Comparison of ENCODE assay signal across 12 cellular contexts in the genomic region with DNA sequence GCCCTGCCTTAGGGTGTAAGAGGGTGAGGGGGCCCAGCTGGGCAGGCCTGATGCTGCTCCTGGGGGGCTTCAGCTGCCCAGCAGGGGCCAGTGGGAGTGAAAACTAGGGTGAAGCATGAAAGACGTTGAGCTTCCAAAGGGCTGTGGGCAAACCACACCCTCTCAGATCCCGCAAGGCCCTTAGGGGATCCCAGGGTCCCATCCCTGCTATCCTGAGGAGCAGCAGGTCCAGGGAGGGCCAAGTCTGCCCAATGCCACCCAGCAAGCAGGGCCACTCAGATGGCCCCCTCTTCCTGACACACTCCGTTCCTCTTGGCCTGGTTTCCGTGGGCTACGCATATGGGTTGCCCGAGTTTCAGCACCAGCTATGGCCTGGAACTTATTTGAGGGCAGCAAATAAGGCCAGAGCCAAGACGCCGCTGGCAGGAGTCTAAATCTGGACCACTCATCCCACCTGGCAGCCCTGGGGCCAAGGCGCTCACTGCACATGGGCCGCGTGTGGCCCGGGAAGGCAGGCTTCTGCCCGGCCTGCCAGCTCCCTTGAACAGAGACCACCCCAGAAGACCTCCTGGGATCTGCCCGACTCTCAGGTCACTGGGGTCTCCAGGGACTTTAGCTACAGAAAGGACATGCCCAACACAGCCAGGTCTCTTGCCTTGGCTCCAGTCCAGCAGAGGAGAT. TPM values are rescaled to one million over a fixed set of nuclear protein-coding genes. Genes with fewer than 3 reads are reported as not detected.
DNase-seq lines count a peak whose midpoint lies in the region; ATAC-seq and TF ChIP-seq lines count a peak whose summit lies in the region.
"Had no signal": no experiment of that assay in that cellular context is flagged by ENCODE, and none has a peak within 500 bp of the region (broad histone marks: within the 10 kb centered on the region; RNA-seq: fewer than 3 reads in every experiment).

No MANE protein-coding gene starts in this region.

- peak overlapping the region; percentile 44 for H3K27ac Mint-ChIP-seq in activated T-helper 17 cell treated with anti-CD3 and anti-CD28 coated beads, Interleukin-2, amount 50 U/mL, for 72 hours
- H3K27ac Mint-ChIP-seq in naive thymus-derived CD4-positive, alpha-beta T cell = peak overlapping the region; percentile 40 to 90 (median 86)

- in situ Hi-C loops in G401 (cut with HindIII; ENCODE audit: low sequenced_read_pairs) = loop anchor here (5.0 kb wide), 1 partner anchor 53 kb away; no protein-coding TSS in a partner anchor

- no peak for ATAC-seq in activated T-helper 17 cell treated with anti-CD3 and anti-CD28 coated beads, Interleukin-2, amount 50 U/mL, for 72 hours (replicated peaks)
- no peak for ATAC-seq in naive thymus-derived CD4-positive, alpha-beta T cell
- ATAC-seq in upper lobe of right lung = no peak
- ATAC-seq in HG03571 (IDR thresholded peaks at IDR 0.05; ENCODE audit: unreplicated experiment) = no peak

- peak overlapping the region; percentile 53 for H3K27ac ChIP-seq in naive thymus-derived CD4-positive, alpha-beta T cell (ENCODE audit: low read depth, low read length)
- H3K27ac ChIP-seq in upper lobe of right lung = no peak overlapping the region

- H3K4me1 Mint-ChIP-seq in activated T-helper 17 cell treated with anti-CD3 and anti-CD28 coated beads, Interleukin-2, amount 50 U/mL, for 72 hours = peaks cover 39% of the 10 kb centered on the region
- H3K4me1 Mint-ChIP-seq in naive thymus-derived CD4-positive, alpha-beta T cell = peaks cover 52 to 76% (median 71%) of the 10 kb centered on the region in 7 donors

- intact Hi-C loops in naive thymus-derived CD4-positive, alpha-beta T cell (cut with micrococcal nuclease) = loop anchor here (5.0 to 10.0 kb wide), 3 partner anchors 48 to 1368 kb away; a partner anchor contains a TSS
- intact Hi-C loops in upper lobe of right lung (cut with DNase I) = no loop called here

- peak overlapping the region; percentile 89 for H3K4me3 Mint-ChIP-seq in activated T-helper 17 cell treated with anti-CD3 and anti-CD28 coated beads, Interleukin-2, amount 50 U/mL, for 72 hours
- H3K4me3 Mint-ChIP-seq in naive thymus-derived CD4-positive, alpha-beta T cell = peak overlapping the region; percentile 76 to 92 (median 88)

- H3K36me3 ChIP-seq in naive thymus-derived CD4-positive, alpha-beta T cell (ENCODE audit: control insufficient read depth in 2 of 3, insufficient read depth in 3 of 3, low read length in 3 of 3) = peaks cover 0 to 47% (median 0%) of the 10 kb centered on the region in 3 experiments
- H3K36me3 ChIP-seq in upper lobe of right lung = no peaks in the 10 kb centered on the region
- H3K36me3 ChIP-seq: HAP-1 had no signal

- no peaks in the 10 kb centered on the region for H3K27me3 Mint-ChIP-seq in activated T-helper 17 cell treated with anti-CD3 and anti-CD28 coated beads, Interleukin-2, amount 50 U/mL, for 72 hours
- no peaks in the 10 kb centered on the region for H3K27me3 Mint-ChIP-seq in naive thymus-derived CD4-positive, alpha-beta T cell

- H3K36me3 Mint-ChIP-seq in activated T-helper 17 cell treated with anti-CD3 and anti-CD28 coated beads, Interleukin-2, amount 50 U/mL, for 72 hours (ENCODE audit: low read depth) = peaks cover 36% of the 10 kb centered on the region
- H3K36me3 Mint-ChIP-seq in naive thymus-derived CD4-positive, alpha-beta T cell = peaks cover 0 to 12% (median 0%) of the 10 kb centered on the region in 5 donors

- CTCF ChIA-PET in naive thymus-derived CD4-positive, alpha-beta T cell (lab: Charles Lee) = interaction anchor here (0.6 to 1.2 kb wide), 4 partner anchors 10 to 40 kb away, joined by 3 read pairs; no protein-coding TSS in a partner anchor

- H3K9me3 ChIP-seq in naive thymus-derived CD4-positive, alpha-beta T cell (ENCODE audit: control insufficient read depth in 2 of 3, low read length in 3 of 3) = no peaks in the 10 kb centered on the region
- no peaks in the 10 kb centered on the region for H3K9me3 ChIP-seq in upper lobe of right lung
- H3K9me3 ChIP-seq: HAP-1 had no signal

- no peak overlapping the region for H3K4me3 ChIP-seq in naive thymus-derived CD4-positive, alpha-beta T cell (ENCODE audit: low read length)
- no peak overlapping the region for H3K4me3 ChIP-seq in upper lobe of right lung
- H3K4me3 ChIP-seq: HAP-1, skin epidermis had no signal

- H3K9me3 Mint-ChIP-seq in activated T-helper 17 cell treated with anti-CD3 and anti-CD28 coated beads, Interleukin-2, amount 50 U/mL, for 72 hours = no peaks in the 10 kb centered on the region
- H3K9me3 Mint-ChIP-seq in naive thymus-derived CD4-positive, alpha-beta T cell = no peaks in the 10 kb centered on the region

- no peak for TF ChIP-seq CTCF in upper lobe of right lung (IDR thresholded peaks at IDR 0.05)

- no peaks in the 10 kb centered on the region for H3K27me3 ChIP-seq in naive thymus-derived CD4-positive, alpha-beta T cell (ENCODE audit: control insufficient read depth in 2 of 2, insufficient read depth in 2 of 2, low read length in 2 of 2)
- H3K27me3 ChIP-seq in upper lobe of right lung = peaks cover 8% of the 10 kb centered on the region

- POLR2A ChIA-PET in naive thymus-derived CD4-positive, alpha-beta T cell (lab: Charles Lee) = interaction anchor here (1.1 kb wide), 1 partner anchor 10 kb away, joined by 3 read pairs; no protein-coding TSS in a partner anchor

- DNase-seq in NCI-H510A treated with DMSO at 0.1 percent for 48 hours (lab: John Stamatoyannopoulos, UW) (peak; percentile 68), NCI-H510A (lab: John Stamatoyannopoulos, UW) (no peak), G401 (ENCODE audit: low spot score) (peak; percentile 9), NCI-H345 (lab: John Stamatoyannopoulos, UW) (no peak), upper lobe of right lung (no peak)
- no peak for DNase-seq in naive thymus-derived CD4-positive, alpha-beta T cell
- DNase-seq: islet precursor cell had no signal

- peaks cover 43 to 52% of the 10 kb centered on the region in 2 donors for H3K4me1 ChIP-seq in naive thymus-derived CD4-positive, alpha-beta T cell (ENCODE audit: control insufficient read depth in 2 of 2, insufficient read depth in 2 of 2, low read length in 2 of 2)
- peaks cover 45% of the 10 kb centered on the region for H3K4me1 ChIP-seq in upper lobe of right lung
- H3K4me1 ChIP-seq: HAP-1 had no signal

RNA-seq across cellular contexts. Expression of a gene that starts 4.2 kb away (rescaled TPM):
- 4.2 and 4.5 TPM in 2 replicates for total RNA-seq in G401 (2014; rRNA removed; shearing (Covaris generic))
- total RNA-seq in activated T-helper 17 cell treated with anti-CD3 and anti-CD28 coated beads, Interleukin-2, amount 50 U/mL, for 72 hours = 100 to 1,000 TPM in 1 of 2 donors, 10 to 100 TPM in 1; 81.5 to 153 TPM
- total RNA-seq in naive thymus-derived CD4-positive, alpha-beta T cell = 100 to 1,000 TPM; 148 to 260 (median 237) TPM
- polyA plus RNA-seq in naive thymus-derived CD4-positive, alpha-beta T cell = 100 to 1,000 TPM in 1 of 2 donors, 10 to 100 TPM in 1; 46.6 to 104 TPM
- 44.4 TPM for total RNA-seq in upper lobe of right lung
- polyA plus RNA-seq: neural cell had no signal

RNA-seq across cellular contexts. Expression of a gene that starts 43.8 kb away (rescaled TPM):
- not detected in 2 replicates for total RNA-seq in G401 (2014; rRNA removed; shearing (Covaris generic))
- 1 to 10 TPM in 1 of 2 donors, not detected in 1; 1.6 TPM for total RNA-seq in activated T-helper 17 cell treated with anti-CD3 and anti-CD28 coated beads, Interleukin-2, amount 50 U/mL, for 72 hours
- total RNA-seq in naive thymus-derived CD4-positive, alpha-beta T cell = 10 to 100 TPM in 1 of 5 experiments, 1 to 10 TPM in 1, under 1 TPM in 2, not detected in 1; 0.27 to 53.7 (median 2.7) TPM
- polyA plus RNA-seq in naive thymus-derived CD4-positive, alpha-beta T cell = not detected
- total RNA-seq in upper lobe of right lung = 6.8 TPM
- polyA plus RNA-seq: neural cell had no signal

Comparison
In these comparisons a context has a peak if more than half of its experiments do, and no peak if none do; other contexts are left out.
1. DNase-seq: peak in NCI-H510A treated with DMSO at 0.1 percent for 48 hours (single experiment) and G401 (single experiment); none in NCI-H510A (single experiment), naive thymus-derived CD4-positive, alpha-beta T cell (0 of 9), NCI-H345 (single experiment) and upper lobe of right lung (single experiment).